Comparison of ENCODE assay signal across 8 cellular contexts in genomic region chr9:107491081-107492053, GRCh38. TPM values are rescaled to one million over a fixed set of nuclear protein-coding genes. Genes with fewer than 3 reads are reported as not detected.
DNase-seq lines count a peak whose midpoint lies in the region; ATAC-seq and TF ChIP-seq lines count a peak whose summit lies in the region.

No MANE protein-coding gene starts in this region.

- peaks cover 5% of the 10 kb centered on the region in 2 donors for H3K4me1 ChIP-seq in neuronal stem cell (ENCODE audit: control insufficient read depth in 2 of 2, insufficient read depth in 1 of 2, low read depth in 1 of 2, low read length in 2 of 2)

- no peak overlapping the region for H2AK5ac ChIP-seq in neuronal stem cell (ENCODE audit: low read depth, low read length)

- H2BK15ac ChIP-seq in neuronal stem cell (ENCODE audit: low read length): no peak overlapping the region

- ATAC-seq in HG02763 (IDR thresholded peaks at IDR 0.05; ENCODE audit: unreplicated experiment) (no peak), HG02798 (IDR thresholded peaks at IDR 0.05; ENCODE audit: poor library complexity, unreplicated experiment) (no peak), GM19395 (IDR thresholded peaks at IDR 0.05; ENCODE audit: unreplicated experiment) (no peak), GM21576 (IDR thresholded peaks at IDR 0.05; ENCODE audit: unreplicated experiment) (no peak)

- no peak overlapping the region for H2BK12ac ChIP-seq in neuronal stem cell (ENCODE audit: low read length)

- peak overlapping the region; percentile 5 for H2AFZ ChIP-seq in neuronal stem cell (ENCODE audit: low read length)

- H3K23ac ChIP-seq in neuronal stem cell (ENCODE audit: low read depth, low read length, poor library complexity): no peak overlapping the region

- H3K27ac ChIP-seq in VCaP (peak overlapping the region; percentile 57), neuronal stem cell (replicated peaks; ENCODE audit: low read length) (no peak overlapping the region)

- peak overlapping the region; percentile 90 to 98 for H3K4me3 Mint-ChIP-seq in CD14-positive monocyte
- peak overlapping the region; percentile 91 for H3K4me3 Mint-ChIP-seq in glutamatergic neuron (ENCODE audit: unreplicated experiment)

- H3K79me1 ChIP-seq in neuronal stem cell (ENCODE audit: low read depth, low read length): no peaks in the 10 kb centered on the region

- peaks cover 17 to 22% of the 10 kb centered on the region in 2 donors for H3K36me3 Mint-ChIP-seq in CD14-positive monocyte
- no peaks in the 10 kb centered on the region for H3K36me3 Mint-ChIP-seq in glutamatergic neuron (ENCODE audit: unreplicated experiment)

- no peaks in the 10 kb centered on the region for H3K9me3 ChIP-seq in neuronal stem cell (replicated peaks in 1 of 2; ENCODE audit: control insufficient read depth in 2 of 2, insufficient read depth in 1 of 2, low read depth in 1 of 2, low read length in 2 of 2)

- peaks cover 25 to 75% (median 51%) of the 10 kb centered on the region in 3 experiments for H3K27me3 ChIP-seq in neuronal stem cell (ENCODE audit: control insufficient read depth in 3 of 3, insufficient read depth in 3 of 3, low read depth in 1 of 3, low read length in 3 of 3)

- WGBS in neuronal stem cell (ENCODE audit: extremely low coverage in 2 of 2, insufficient read length in 2 of 2, insufficient replicate concordance in 1 of 2), 2 donors: no CpG with 5 or more reads among the region's 43 CpGs

- H2BK120ac ChIP-seq in neuronal stem cell (ENCODE audit: low read depth, low read length): no peak overlapping the region

- H3K27ac Mint-ChIP-seq in CD14-positive monocyte (peak overlapping the region; percentile 93 to 99 (median 98)), glutamatergic neuron (ENCODE audit: unreplicated experiment) (no peak overlapping the region)

- TF ChIP-seq CTCF in CD14-positive monocyte (IDR thresholded peaks at IDR 0.05): no peak
- TF ChIP-seq CTCF in VCaP (conservative IDR thresholded peaks at IDR 0.05): no peak
- TF ChIP-seq CTCF in glutamatergic neuron (IDR thresholded peaks at IDR 0.05; ENCODE audit: partially characterized antibody, unreplicated experiment): no peak

- peaks cover 11 to 25% (median 24%) of the 10 kb centered on the region in 3 donors for H3K27me3 Mint-ChIP-seq in CD14-positive monocyte (ENCODE audit: low read depth in 3 of 3)
- peaks cover 24% of the 10 kb centered on the region for H3K27me3 Mint-ChIP-seq in glutamatergic neuron (ENCODE audit: unreplicated experiment)

- peak overlapping the region; percentile 88 for H3K4me2 ChIP-seq in neuronal stem cell (ENCODE audit: insufficient read depth, low read length, poor library complexity, severe bottlenecking)

- H4K91ac ChIP-seq in neuronal stem cell (ENCODE audit: low read depth, low read length, poor library complexity): no peak overlapping the region

- no peaks in the 10 kb centered on the region for H3K36me3 ChIP-seq in neuronal stem cell (replicated peaks in 1 of 2; ENCODE audit: control insufficient read depth in 2 of 2, insufficient read depth in 2 of 2, low read length in 2 of 2)

- H3K4me1 Mint-ChIP-seq in CD14-positive monocyte: peaks cover 49% of the 10 kb centered on the region
- peaks cover 5% of the 10 kb centered on the region for H3K4me1 Mint-ChIP-seq in glutamatergic neuron (ENCODE audit: low read depth, unreplicated experiment)

- no peak overlapping the region for H4K8ac ChIP-seq in neuronal stem cell (ENCODE audit: low read depth, low read length)

- intact Hi-C loops in CD14-positive monocyte (cut with micrococcal nuclease): loop anchor here in 1 of 2 donors (2.0 to 5.0 kb wide), 2 partner anchors 56 to 145 kb away; no protein-coding TSS in a partner anchor

- H3K4me3 ChIP-seq in neuronal stem cell (ENCODE audit: low read length in 2 of 2): peak overlapping the region in 1 of 2 donors; percentile 20

- no peak overlapping the region for H3K14ac ChIP-seq in neuronal stem cell (ENCODE audit: low read length)

- H3K9ac ChIP-seq in neuronal stem cell (ENCODE audit: low read depth, low read length, poor library complexity): no peak overlapping the region

- no peak overlapping the region for H3K4ac ChIP-seq in neuronal stem cell (ENCODE audit: low read length)

- H3K9me3 Mint-ChIP-seq in CD14-positive monocyte (peaks cover 0 to 5% (median 0%) of the 10 kb centered on the region in 7 donors), glutamatergic neuron (ENCODE audit: unreplicated experiment) (peaks cover 8% of the 10 kb centered on the region)

- peak overlapping the region; percentile 53 for H3K18ac ChIP-seq in neuronal stem cell (ENCODE audit: low read length)

- peak; percentile 66 for DNase-seq in CD14-positive monocyte (ENCODE audit: low spot score)
- DNase-seq in glutamatergic neuron: peak; percentile 16
- no peak for DNase-seq in neuronal stem cell (ENCODE audit: low spot score)

- H2BK5ac ChIP-seq in neuronal stem cell (ENCODE audit: low read length): no peak overlapping the region

RNA-seq across cellular contexts. Expression of gene KLF4, which starts 1.8 kb away (rescaled TPM):
- polyA plus RNA-seq in CD14-positive monocyte: 10 to 100 TPM; 36.6 to 37.2 TPM
- 72.1 TPM for total RNA-seq in glutamatergic neuron (ENCODE audit: unreplicated experiment)
- 1.1 TPM for polyA plus RNA-seq in neuronal stem cell (2013, experiment 1 of 2)
- 1.2 TPM for polyA plus RNA-seq in neuronal stem cell (2013, experiment 2 of 2)
